Comparison of ENCODE assay signal across 1 cellular context in genomic region chr7:123355576-123356195, GRCh38.
TF ChIP-seq lines count a peak whose summit lies in the region.

No MANE protein-coding gene starts in this region.

TF ChIP-seq in WTC11, 78 proteins besides CTCF, POLR2A, EP300 and RAD21 (continued from another document):
- TF ChIP-seq ZNF396 (CRISPR knock-in tag; IDR thresholded peaks at IDR 0.05; ENCODE audit: borderline replicate concordance), result no peak
- TF ChIP-seq RORB (CRISPR knock-in tag; IDR thresholded peaks at IDR 0.05), result no peak
